In the genomic region with DNA sequence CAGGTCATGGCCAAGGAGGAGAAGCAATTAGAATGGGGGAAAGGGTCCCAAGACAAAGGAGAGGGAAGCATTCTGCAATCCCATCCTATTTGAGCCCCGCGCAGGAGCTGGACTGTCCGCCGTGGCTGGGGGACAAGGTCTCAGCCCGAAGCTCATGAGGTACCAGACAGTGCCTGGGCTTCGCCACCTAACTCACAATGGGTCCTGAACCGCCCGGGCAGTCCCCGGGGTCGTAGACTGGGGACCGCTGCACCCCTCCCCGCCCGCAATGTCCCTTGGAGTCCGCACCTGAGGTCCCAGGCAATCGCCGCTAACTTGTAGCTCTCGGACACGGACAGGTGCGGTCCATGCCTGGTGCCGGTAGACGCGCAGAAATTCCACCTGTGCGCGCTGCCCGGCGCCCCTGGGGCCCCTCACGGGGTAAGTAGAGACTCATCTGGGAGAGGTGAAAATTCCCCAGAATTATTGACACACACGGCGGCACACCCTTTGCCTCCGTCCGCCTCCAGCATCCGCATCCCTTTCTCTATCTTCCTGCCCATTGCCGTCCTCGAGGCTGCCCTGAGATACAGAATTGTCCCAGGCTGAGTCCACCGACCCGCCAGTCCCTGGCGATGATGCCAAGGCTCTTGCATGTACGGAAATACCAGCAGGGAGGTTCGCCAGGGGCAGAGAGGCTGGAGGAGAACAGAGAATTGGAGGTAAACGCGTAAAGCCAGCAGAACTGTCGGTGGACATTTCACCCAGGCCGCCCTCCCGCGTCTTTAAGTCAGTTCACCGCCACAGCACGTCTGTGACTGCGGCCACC, we compare ENCODE assay signal across 9 cellular contexts. TPM values are rescaled to one million over a fixed set of nuclear protein-coding genes. Genes with fewer than 3 reads are reported as not detected.
DNase-seq lines count a peak whose midpoint lies in the region; ATAC-seq and TF ChIP-seq lines count a peak whose summit lies in the region.
"Had no signal": no experiment of that assay in that cellular context is flagged by ENCODE, and none has a peak within 500 bp of the region (broad histone marks: within the 10 kb centered on the region; RNA-seq: fewer than 3 reads in every experiment).

No MANE protein-coding gene starts in this region.

- 3 to 7% (median 4%) methylated on average over 33 to 48 of the region's 48 CpGs for WGBS in spleen, 5 donors

- intact Hi-C loops in spleen (cut with DNase I; ENCODE audit: low total_unique reads): no loop called here

- no peak for TF ChIP-seq POLR2A in spleen (IDR thresholded peaks at IDR 0.05)

- H3K36me3 ChIP-seq in HEK293 (ENCODE audit: control insufficient read depth in 2 of 2, insufficient read depth in 1 of 2, low read length in 2 of 2): no peaks in the 10 kb centered on the region
- H3K36me3 ChIP-seq in spleen: no peaks in the 10 kb centered on the region

- CTCF ChIA-PET in HEK293 (lab: Yijun Ruan, JAX): no interaction called here

- H3K27me3 ChIP-seq in spleen (replicated peaks in 1 of 7): peaks cover 0 to 49% (median 36%) of the 10 kb centered on the region in 7 donors

- H3K4me3 ChIP-seq in HEK293 (ENCODE audit: low read depth, low read length) (peak overlapping the region; percentile 7; the same call in 1 of the 2 replicates), cardiac fibroblast (replicated peaks in 1 of 2; ENCODE audit: low read depth in 2 of 2, low read length in 2 of 2) (peak overlapping the region; percentile 30 to 43), iPS-18c (ENCODE audit: insufficient read depth, low read depth, low read length) (peak overlapping the region; percentile 61), spleen (peak overlapping the region in 4 of 8 donors; percentile 2 to 35 (median 22))

- TF ChIP-seq CTCF in HEK293 (tag by site-specific recombination; IDR thresholded peaks at IDR 0.05) (no peak), cardiac fibroblast (IDR thresholded peaks at IDR 0.05; ENCODE audit: low read depth, low read length) (no peak), spleen (IDR thresholded peaks at IDR 0.05 in 8 of 11, conservative IDR thresholded peaks at IDR 0.05 in 3 of 11) (no peak)

- peak; percentile 9 to 18 for DNase-seq in cardiac fibroblast (ENCODE audit: low read depth in 2 of 2)
- DNase-seq in spleen: peak; percentile 56
- no peak for DNase-seq in 8988T
- no peak for DNase-seq in SKM-1 treated with dmso at 0.1 percent for 144 hours (lab: John Stamatoyannopoulos, UW; ENCODE audit: unreplicated experiment)
- no peak for DNase-seq in GOT3 (lab: John Stamatoyannopoulos, UW)
- DNase-seq: activated T-cell treated with anti-CD3 and anti-CD28 coated beads, Interleukin-2, amount 50 U/mL, for 4 hours had no signal

- H3K9me3 ChIP-seq in HEK293 (ENCODE audit: control insufficient read depth, insufficient read depth, low read depth, low read length) (no peaks in the 10 kb centered on the region), iPS-18c (ENCODE audit: control insufficient read depth, insufficient read depth, low read length) (peaks cover 2% of the 10 kb centered on the region), spleen (no peaks in the 10 kb centered on the region)

- no peak for ATAC-seq in HG02981 (IDR thresholded peaks at IDR 0.05; ENCODE audit: unreplicated experiment)
- ATAC-seq: activated T-cell treated with anti-CD3 and anti-CD28 coated beads, Interleukin-2, amount 50 U/mL, for 4 hours had no signal

- no peak overlapping the region for H3K27ac ChIP-seq in HEK293 (ENCODE audit: extremely low read depth, low read depth, low read length)
- no peak overlapping the region for H3K27ac ChIP-seq in spleen

- no peaks in the 10 kb centered on the region for H3K4me1 ChIP-seq in HEK293 (ENCODE audit: control insufficient read depth, insufficient read depth, low read length)
- peaks cover 0 to 32% (median 16%) of the 10 kb centered on the region in 6 donors for H3K4me1 ChIP-seq in spleen

- POLR2A ChIA-PET in HEK293 (lab: Yijun Ruan, JAX): no interaction called here

TF ChIP-seq in HEK293, 187 proteins besides CTCF, POLR2A, EP300 and RAD21:
- no peak for TF ChIP-seq ZNF610 (tag by site-specific recombination; IDR thresholded peaks at IDR 0.05; ENCODE audit: borderline replicate concordance)

RNA-seq across cellular contexts. Expression of a gene that starts 1.7 kb away (rescaled TPM):
- total RNA-seq in spleen: under 1 TPM in 1 of 7 donors, not detected in 6; 0.13 TPM
- polyA plus RNA-seq in spleen: not detected

Comparison
In these comparisons a context has a peak if more than half of its experiments do, and no peak if none do; other contexts are left out.
1. DNase-seq: peak in cardiac fibroblast (2 of 2) and spleen (single experiment); none in 8988T (single experiment), SKM-1 treated with dmso at 0.1 percent for 144 hours (single experiment) and GOT3 (single experiment).